ENCODE assay signal across 1 cellular context in the genomic region with DNA sequence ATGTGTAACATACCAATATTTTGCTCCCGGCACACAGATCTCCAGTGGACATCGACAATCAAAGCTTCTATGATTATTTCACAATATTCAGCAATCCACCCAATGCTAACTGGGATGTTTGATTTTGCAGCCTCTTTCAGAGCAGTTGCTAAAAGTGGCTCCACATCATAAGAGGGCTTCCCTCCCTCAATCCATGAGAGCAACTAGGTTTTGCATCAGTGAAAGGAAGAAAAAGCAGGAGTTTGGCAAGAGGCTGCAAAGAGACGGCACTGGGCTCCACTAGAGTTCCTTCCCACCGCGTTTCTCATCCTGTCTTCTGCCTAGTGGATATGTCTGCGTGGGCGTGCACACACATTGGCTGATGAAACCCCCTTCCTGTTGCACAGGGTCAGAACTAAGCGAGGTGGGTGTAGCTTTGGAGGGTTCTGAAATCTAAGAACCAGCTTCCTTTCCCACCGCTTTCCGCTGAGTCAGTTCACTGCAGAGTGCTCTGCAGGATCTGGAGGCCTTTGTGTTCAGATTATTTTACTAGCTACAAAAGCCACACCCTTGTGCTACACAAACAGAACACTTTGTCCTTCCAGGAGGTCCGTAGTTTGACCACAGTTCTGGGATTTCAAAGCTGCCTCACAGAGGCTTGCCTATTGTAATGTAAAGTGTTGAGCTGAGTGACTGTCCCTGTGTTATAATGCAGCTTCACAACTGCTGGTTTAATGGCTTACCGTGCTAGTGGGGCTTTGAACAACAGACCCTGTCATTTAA.
TF ChIP-seq lines count a peak whose summit lies in the region.

No MANE protein-coding gene starts in this region.

TF ChIP-seq in K562, 482 proteins besides CTCF, POLR2A, EP300 and RAD21 (continued from another document and continues in another):
- TF ChIP-seq, protein P1, sequence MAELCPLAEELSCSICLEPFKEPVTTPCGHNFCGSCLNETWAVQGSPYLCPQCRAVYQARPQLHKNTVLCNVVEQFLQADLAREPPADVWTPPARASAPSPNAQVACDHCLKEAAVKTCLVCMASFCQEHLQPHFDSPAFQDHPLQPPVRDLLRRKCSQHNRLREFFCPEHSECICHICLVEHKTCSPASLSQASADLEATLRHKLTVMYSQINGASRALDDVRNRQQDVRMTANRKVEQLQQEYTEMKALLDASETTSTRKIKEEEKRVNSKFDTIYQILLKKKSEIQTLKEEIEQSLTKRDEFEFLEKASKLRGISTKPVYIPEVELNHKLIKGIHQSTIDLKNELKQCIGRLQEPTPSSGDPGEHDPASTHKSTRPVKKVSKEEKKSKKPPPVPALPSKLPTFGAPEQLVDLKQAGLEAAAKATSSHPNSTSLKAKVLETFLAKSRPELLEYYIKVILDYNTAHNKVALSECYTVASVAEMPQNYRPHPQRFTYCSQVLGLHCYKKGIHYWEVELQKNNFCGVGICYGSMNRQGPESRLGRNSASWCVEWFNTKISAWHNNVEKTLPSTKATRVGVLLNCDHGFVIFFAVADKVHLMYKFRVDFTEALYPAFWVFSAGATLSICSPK (IDR thresholded peaks at IDR 0.05; ENCODE audit: borderline replicate concordance) = no peak
- no peak for TF ChIP-seq ZNF121 (CRISPR knock-in tag; conservative IDR thresholded peaks at IDR 0.05)
- TF ChIP-seq ZNF384 (IDR thresholded peaks at IDR 0.05; ENCODE audit: low read depth, low read length) = peak; percentile 18; the same call in 1 of the 2 replicates
- peak; percentile 80 for TF ChIP-seq ETV1 (tag; conservative IDR thresholded peaks at IDR 0.05; ENCODE audit: low read depth)
- TF ChIP-seq NRF1 (conservative IDR thresholded peaks at IDR 0.05 in 1 of 2, IDR thresholded peaks at IDR 0.05 in 1 of 2) = peak; percentile 69 to 73
- no peak; the same call in 1 of the 2 replicates for TF ChIP-seq ZNF57 (CRISPR knock-in tag; IDR thresholded peaks at IDR 0.05)
- TF ChIP-seq RBFOX2 (IDR thresholded peaks at IDR 0.05; ENCODE audit: low read depth, low read length) = peak; percentile 86
- peak; percentile 3; the same call in 1 of the 2 replicates for TF ChIP-seq CHCHD3 (CRISPR knock-in tag; IDR thresholded peaks at IDR 0.05)
- peak; percentile 91 for TF ChIP-seq NBN (IDR thresholded peaks at IDR 0.05; ENCODE audit: low read depth)
- TF ChIP-seq, protein P2, sequence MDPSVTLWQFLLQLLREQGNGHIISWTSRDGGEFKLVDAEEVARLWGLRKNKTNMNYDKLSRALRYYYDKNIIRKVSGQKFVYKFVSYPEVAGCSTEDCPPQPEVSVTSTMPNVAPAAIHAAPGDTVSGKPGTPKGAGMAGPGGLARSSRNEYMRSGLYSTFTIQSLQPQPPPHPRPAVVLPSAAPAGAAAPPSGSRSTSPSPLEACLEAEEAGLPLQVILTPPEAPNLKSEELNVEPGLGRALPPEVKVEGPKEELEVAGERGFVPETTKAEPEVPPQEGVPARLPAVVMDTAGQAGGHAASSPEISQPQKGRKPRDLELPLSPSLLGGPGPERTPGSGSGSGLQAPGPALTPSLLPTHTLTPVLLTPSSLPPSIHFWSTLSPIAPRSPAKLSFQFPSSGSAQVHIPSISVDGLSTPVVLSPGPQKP (CRISPR knock-in tag; IDR thresholded peaks at IDR 0.05) = no peak
- TF ChIP-seq, protein P3, sequence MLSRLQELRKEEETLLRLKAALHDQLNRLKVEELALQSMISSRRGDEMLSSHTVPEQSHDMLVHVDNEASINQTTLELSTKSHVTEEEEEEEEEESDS (CRISPR knock-in tag; IDR thresholded peaks at IDR 0.05) = no peak
- peak; percentile 54; the same call in 1 of the 2 replicates for TF ChIP-seq RB1 (IDR thresholded peaks at IDR 0.05; ENCODE audit: low read depth)
- no peak for TF ChIP-seq HMGN3 (IDR thresholded peaks at IDR 0.05; ENCODE audit: borderline replicate concordance, extremely low read depth, insufficient read length, low read depth, low read length)
- TF ChIP-seq RCOR1 (IDR thresholded peaks at IDR 0.05; ENCODE audit: borderline replicate concordance in 1 of 2, low read depth in 2 of 2, low read length in 2 of 2) = peak; percentile 77 to 86; a peak in 2 of 4 replicates
- no peak for TF ChIP-seq ZNF274 (IDR thresholded peaks at IDR 0.05; ENCODE audit: borderline replicate concordance, low read depth, low read length)
- TF ChIP-seq ZNF3 (CRISPR knock-in tag; IDR thresholded peaks at IDR 0.05) = no peak
- TF ChIP-seq FOSL1 (tag; conservative IDR thresholded peaks at IDR 0.05) = peak; percentile 63
- no peak for TF ChIP-seq RBM39 (optimal IDR thresholded peaks at IDR 0.05; ENCODE audit: low read depth, low read length)
- TF ChIP-seq SNRNP70 (optimal IDR thresholded peaks at IDR 0.05; ENCODE audit: low read depth, low read length) = no peak
- no peak for TF ChIP-seq NFXL1 (CRISPR knock-in tag; IDR thresholded peaks at IDR 0.05)
- TF ChIP-seq, protein P4, sequence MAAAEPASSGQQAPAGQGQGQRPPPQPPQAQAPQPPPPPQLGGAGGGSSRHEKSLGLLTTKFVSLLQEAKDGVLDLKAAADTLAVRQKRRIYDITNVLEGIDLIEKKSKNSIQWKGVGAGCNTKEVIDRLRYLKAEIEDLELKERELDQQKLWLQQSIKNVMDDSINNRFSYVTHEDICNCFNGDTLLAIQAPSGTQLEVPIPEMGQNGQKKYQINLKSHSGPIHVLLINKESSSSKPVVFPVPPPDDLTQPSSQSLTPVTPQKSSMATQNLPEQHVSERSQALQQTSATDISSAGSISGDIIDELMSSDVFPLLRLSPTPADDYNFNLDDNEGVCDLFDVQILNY (CRISPR knock-in tag; IDR thresholded peaks at IDR 0.05) = peak; percentile 42; the same call in 1 of the 2 replicates
- 0 out of 2 replicates have a peak, but pooled peaks have one; percentile 12 for TF ChIP-seq OTX1 (CRISPR knock-in tag; IDR thresholded peaks at IDR 0.05)
- TF ChIP-seq STAG1 (CRISPR knock-in tag; IDR thresholded peaks at IDR 0.05; ENCODE audit: borderline replicate concordance) = no peak
- no peak for TF ChIP-seq PTTG1 (tag; IDR thresholded peaks at IDR 0.05; ENCODE audit: low read depth)
- TF ChIP-seq MEIS2 (IDR thresholded peaks at IDR 0.05; ENCODE audit: partially characterized antibody) = peak; percentile 32
- 0 out of 2 replicates have a peak, but pooled peaks have one; percentile 16 for TF ChIP-seq HIVEP1 (CRISPR knock-in tag; IDR thresholded peaks at IDR 0.05)
- TF ChIP-seq SAFB (IDR thresholded peaks at IDR 0.05; ENCODE audit: borderline replicate concordance, low read depth, low read length) = peak; percentile 93
- TF ChIP-seq RBM14 (IDR thresholded peaks at IDR 0.05; ENCODE audit: borderline replicate concordance, insufficient read depth, low read depth, low read length) = no peak
- no peak for TF ChIP-seq XRCC4 (IDR thresholded peaks at IDR 0.05; ENCODE audit: extremely low read depth, insufficient read depth, insufficient read length)
- TF ChIP-seq, protein P5, sequence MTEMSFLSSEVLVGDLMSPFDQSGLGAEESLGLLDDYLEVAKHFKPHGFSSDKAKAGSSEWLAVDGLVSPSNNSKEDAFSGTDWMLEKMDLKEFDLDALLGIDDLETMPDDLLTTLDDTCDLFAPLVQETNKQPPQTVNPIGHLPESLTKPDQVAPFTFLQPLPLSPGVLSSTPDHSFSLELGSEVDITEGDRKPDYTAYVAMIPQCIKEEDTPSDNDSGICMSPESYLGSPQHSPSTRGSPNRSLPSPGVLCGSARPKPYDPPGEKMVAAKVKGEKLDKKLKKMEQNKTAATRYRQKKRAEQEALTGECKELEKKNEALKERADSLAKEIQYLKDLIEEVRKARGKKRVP (CRISPR knock-in tag; IDR thresholded peaks at IDR 0.05) = peak; percentile 91
- no peak for TF ChIP-seq SIRT6 (IDR thresholded peaks at IDR 0.05; ENCODE audit: low read depth, low read length)
- TF ChIP-seq, protein P6, sequence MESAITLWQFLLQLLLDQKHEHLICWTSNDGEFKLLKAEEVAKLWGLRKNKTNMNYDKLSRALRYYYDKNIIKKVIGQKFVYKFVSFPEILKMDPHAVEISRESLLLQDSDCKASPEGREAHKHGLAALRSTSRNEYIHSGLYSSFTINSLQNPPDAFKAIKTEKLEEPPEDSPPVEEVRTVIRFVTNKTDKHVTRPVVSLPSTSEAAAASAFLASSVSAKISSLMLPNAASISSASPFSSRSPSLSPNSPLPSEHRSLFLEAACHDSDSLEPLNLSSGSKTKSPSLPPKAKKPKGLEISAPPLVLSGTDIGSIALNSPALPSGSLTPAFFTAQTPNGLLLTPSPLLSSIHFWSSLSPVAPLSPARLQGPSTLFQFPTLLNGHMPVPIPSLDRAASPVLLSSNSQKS (CRISPR knock-in tag; IDR thresholded peaks at IDR 0.05) = no peak
- peak; percentile 39 to 74; a peak in 3 of 4 replicates for TF ChIP-seq TRIM24 (IDR thresholded peaks at IDR 0.05)
- TF ChIP-seq XRCC5 (IDR thresholded peaks at IDR 0.05; ENCODE audit: low read depth, low read length) = no peak
- no peak for TF ChIP-seq ZNF561 (CRISPR knock-in tag; conservative IDR thresholded peaks at IDR 0.05)
- no peak; the same call in 1 of the 2 replicates for TF ChIP-seq PHF8 (IDR thresholded peaks at IDR 0.05; ENCODE audit: borderline replicate concordance, low read length)
- TF ChIP-seq, protein P7, sequence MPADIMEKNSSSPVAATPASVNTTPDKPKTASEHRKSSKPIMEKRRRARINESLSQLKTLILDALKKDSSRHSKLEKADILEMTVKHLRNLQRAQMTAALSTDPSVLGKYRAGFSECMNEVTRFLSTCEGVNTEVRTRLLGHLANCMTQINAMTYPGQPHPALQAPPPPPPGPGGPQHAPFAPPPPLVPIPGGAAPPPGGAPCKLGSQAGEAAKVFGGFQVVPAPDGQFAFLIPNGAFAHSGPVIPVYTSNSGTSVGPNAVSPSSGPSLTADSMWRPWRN (IDR thresholded peaks at IDR 0.05; ENCODE audit: low read depth) = no peak
- TF ChIP-seq DMBX1 (CRISPR knock-in tag; IDR thresholded peaks at IDR 0.05; ENCODE audit: borderline replicate concordance) = peak; percentile 46; the same call in 1 of the 2 replicates
- TF ChIP-seq POLR2H (tag; IDR thresholded peaks at IDR 0.05; ENCODE audit: low read depth) = peak; percentile 86
- no peak for TF ChIP-seq PHTF2 (CRISPR knock-in tag; IDR thresholded peaks at IDR 0.05)
- TF ChIP-seq E2F3 (CRISPR knock-in tag; IDR thresholded peaks at IDR 0.05) = no peak
- TF ChIP-seq BCL6 (CRISPR knock-in tag; IDR thresholded peaks at IDR 0.05) = no peak; the same call in 1 of the 2 replicates
- TF ChIP-seq SETDB1 (IDR thresholded peaks at IDR 0.05; ENCODE audit: low read length) = no peak
- TF ChIP-seq SAP30 (IDR thresholded peaks at IDR 0.05; ENCODE audit: borderline replicate concordance, insufficient read depth, low read depth, low read length, poor library complexity, severe bottlenecking) = no peak
- TF ChIP-seq ZNF311 (CRISPR knock-in tag; IDR thresholded peaks at IDR 0.05) = no peak; the same call in 1 of the 2 replicates
- TF ChIP-seq, protein P8, sequence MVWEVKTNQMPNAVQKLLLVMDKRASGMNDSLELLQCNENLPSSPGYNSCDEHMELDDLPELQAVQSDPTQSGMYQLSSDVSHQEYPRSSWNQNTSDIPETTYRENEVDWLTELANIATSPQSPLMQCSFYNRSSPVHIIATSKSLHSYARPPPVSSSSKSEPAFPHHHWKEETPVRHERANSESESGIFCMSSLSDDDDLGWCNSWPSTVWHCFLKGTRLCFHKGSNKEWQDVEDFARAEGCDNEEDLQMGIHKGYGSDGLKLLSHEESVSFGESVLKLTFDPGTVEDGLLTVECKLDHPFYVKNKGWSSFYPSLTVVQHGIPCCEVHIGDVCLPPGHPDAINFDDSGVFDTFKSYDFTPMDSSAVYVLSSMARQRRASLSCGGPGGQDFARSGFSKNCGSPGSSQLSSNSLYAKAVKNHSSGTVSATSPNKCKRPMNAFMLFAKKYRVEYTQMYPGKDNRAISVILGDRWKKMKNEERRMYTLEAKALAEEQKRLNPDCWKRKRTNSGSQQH (CRISPR knock-in tag; IDR thresholded peaks at IDR 0.05) = 0 out of 2 replicates have a peak, but pooled peaks have one; percentile 34
- peak; percentile 56 for TF ChIP-seq CXXC5 (CRISPR knock-in tag; IDR thresholded peaks at IDR 0.05)
- TF ChIP-seq, protein P9, sequence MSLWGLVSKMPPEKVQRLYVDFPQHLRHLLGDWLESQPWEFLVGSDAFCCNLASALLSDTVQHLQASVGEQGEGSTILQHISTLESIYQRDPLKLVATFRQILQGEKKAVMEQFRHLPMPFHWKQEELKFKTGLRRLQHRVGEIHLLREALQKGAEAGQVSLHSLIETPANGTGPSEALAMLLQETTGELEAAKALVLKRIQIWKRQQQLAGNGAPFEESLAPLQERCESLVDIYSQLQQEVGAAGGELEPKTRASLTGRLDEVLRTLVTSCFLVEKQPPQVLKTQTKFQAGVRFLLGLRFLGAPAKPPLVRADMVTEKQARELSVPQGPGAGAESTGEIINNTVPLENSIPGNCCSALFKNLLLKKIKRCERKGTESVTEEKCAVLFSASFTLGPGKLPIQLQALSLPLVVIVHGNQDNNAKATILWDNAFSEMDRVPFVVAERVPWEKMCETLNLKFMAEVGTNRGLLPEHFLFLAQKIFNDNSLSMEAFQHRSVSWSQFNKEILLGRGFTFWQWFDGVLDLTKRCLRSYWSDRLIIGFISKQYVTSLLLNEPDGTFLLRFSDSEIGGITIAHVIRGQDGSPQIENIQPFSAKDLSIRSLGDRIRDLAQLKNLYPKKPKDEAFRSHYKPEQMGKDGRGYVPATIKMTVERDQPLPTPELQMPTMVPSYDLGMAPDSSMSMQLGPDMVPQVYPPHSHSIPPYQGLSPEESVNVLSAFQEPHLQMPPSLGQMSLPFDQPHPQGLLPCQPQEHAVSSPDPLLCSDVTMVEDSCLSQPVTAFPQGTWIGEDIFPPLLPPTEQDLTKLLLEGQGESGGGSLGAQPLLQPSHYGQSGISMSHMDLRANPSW (CRISPR knock-in tag; IDR thresholded peaks at IDR 0.05) = no peak
- TF ChIP-seq, protein P10, sequence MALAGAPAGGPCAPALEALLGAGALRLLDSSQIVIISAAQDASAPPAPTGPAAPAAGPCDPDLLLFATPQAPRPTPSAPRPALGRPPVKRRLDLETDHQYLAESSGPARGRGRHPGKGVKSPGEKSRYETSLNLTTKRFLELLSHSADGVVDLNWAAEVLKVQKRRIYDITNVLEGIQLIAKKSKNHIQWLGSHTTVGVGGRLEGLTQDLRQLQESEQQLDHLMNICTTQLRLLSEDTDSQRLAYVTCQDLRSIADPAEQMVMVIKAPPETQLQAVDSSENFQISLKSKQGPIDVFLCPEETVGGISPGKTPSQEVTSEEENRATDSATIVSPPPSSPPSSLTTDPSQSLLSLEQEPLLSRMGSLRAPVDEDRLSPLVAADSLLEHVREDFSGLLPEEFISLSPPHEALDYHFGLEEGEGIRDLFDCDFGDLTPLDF (CRISPR knock-in tag; IDR thresholded peaks at IDR 0.05) = peak; percentile 45; the same call in 1 of the 2 replicates
- peak; percentile 95 for TF ChIP-seq MAFG (tag; conservative IDR thresholded peaks at IDR 0.05)
- TF ChIP-seq TEAD1 (CRISPR knock-in tag; IDR thresholded peaks at IDR 0.05) = no peak; a peak in 1 of 4 replicates
- peak; percentile 94 for TF ChIP-seq MAFK (IDR thresholded peaks at IDR 0.05; ENCODE audit: low read length)
- TF ChIP-seq CBFB (CRISPR knock-in tag; IDR thresholded peaks at IDR 0.05) = no peak
- TF ChIP-seq, protein P11, sequence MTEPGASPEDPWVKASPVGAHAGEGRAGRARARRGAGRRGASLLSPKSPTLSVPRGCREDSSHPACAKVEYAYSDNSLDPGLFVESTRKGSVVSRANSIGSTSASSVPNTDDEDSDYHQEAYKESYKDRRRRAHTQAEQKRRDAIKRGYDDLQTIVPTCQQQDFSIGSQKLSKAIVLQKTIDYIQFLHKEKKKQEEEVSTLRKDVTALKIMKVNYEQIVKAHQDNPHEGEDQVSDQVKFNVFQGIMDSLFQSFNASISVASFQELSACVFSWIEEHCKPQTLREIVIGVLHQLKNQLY (CRISPR knock-in tag; conservative IDR thresholded peaks at IDR 0.05) = no peak
- 0 out of 2 replicates have a peak, but pooled peaks have one; percentile 23 for TF ChIP-seq THRAP3 (IDR thresholded peaks at IDR 0.05; ENCODE audit: borderline replicate concordance)
- TF ChIP-seq FOXK2 (conservative IDR thresholded peaks at IDR 0.05 in 1 of 2, IDR thresholded peaks at IDR 0.05 in 1 of 2; ENCODE audit: low read depth in 2 of 2) = peak; percentile 66 to 73
- peak; percentile 83 for TF ChIP-seq ARID1B (IDR thresholded peaks at IDR 0.05)
- no peak for TF ChIP-seq ZNF507 (tag; conservative IDR thresholded peaks at IDR 0.05)
